7 cellular contexts compared by ENCODE assay signal in genomic region chr4:84503495-84504437, GRCh38. TPM values are rescaled to one million over a fixed set of nuclear protein-coding genes. Genes with fewer than 3 reads are reported as not detected.
DNase-seq lines count a peak whose midpoint lies in the region; ATAC-seq, FAIRE-seq and TF ChIP-seq lines count a peak whose summit lies in the region.

No MANE protein-coding gene starts in this region.

- H3K9me3 ChIP-seq in K562 (replicated peaks; ENCODE audit: control insufficient read depth, insufficient read depth, low read depth, low read length) = no peaks in the 10 kb centered on the region

- peak overlapping the region; percentile 57 for H3K27ac Mint-ChIP-seq in type B pancreatic cell

- TF ChIP-seq RAD21 in K562 (CRISPR knock-in tag; conservative IDR thresholded peaks at IDR 0.05 in 1 of 2, IDR thresholded peaks at IDR 0.05 in 1 of 2) = peak; percentile 64 to 78

- H3K4me1 ChIP-seq in K562 (replicated peaks in 1 of 2; ENCODE audit: control insufficient read depth in 2 of 2, insufficient read depth in 2 of 2, low read length in 2 of 2) = peaks cover 0 to 7% of the 10 kb centered on the region in 2 experiments; a peak in 2 of 5 replicates

- intact Hi-C loops in K562 (cut with micrococcal nuclease) = loop anchor here (1.0 to 10.0 kb wide), 5 partner anchors 349 to 999 kb away; no protein-coding TSS in a partner anchor

- peaks cover 12% of the 10 kb centered on the region for H3K4me1 Mint-ChIP-seq in type B pancreatic cell (ENCODE audit: unreplicated experiment)

- no peak for TF ChIP-seq POLR2A in K562 (conservative IDR thresholded peaks at IDR 0.05)

- no peak overlapping the region for H2AFZ ChIP-seq in K562 (ENCODE audit: low read depth, low read length)

- no peaks in the 10 kb centered on the region for H3K79me2 ChIP-seq in K562 (ENCODE audit: control insufficient read depth, insufficient read depth, low read length)

- H3K4me2 ChIP-seq in K562 (ENCODE audit: insufficient read depth, low read length) = no peak overlapping the region

- ATAC-seq in GM21360 (IDR thresholded peaks at IDR 0.05; ENCODE audit: unreplicated experiment) = peak; percentile 93
- ATAC-seq in HG03565 (IDR thresholded peaks at IDR 0.05; ENCODE audit: unreplicated experiment) = peak; percentile 87
- peak; percentile 99 for ATAC-seq in K562

- H3K36me3 Mint-ChIP-seq in type B pancreatic cell = peaks cover 9% of the 10 kb centered on the region

- peaks cover 30 to 32% of the 10 kb centered on the region in 2 experiments for H3K27me3 ChIP-seq in K562 (ENCODE audit: control insufficient read depth in 2 of 2, insufficient read depth in 2 of 2, low read length in 2 of 2)

- no TSS peak for BruUV-seq in K562 (replicated peaks; lab: Mats Ljungman, UMichigan)

- DNase-seq in ELF-1 (ENCODE audit: low read depth, low spot score) (peak; percentile 73), NCI-H748 treated with DMSO at 0.1 percent for 48 hours (lab: John Stamatoyannopoulos, UW) (peak; percentile 57), K562 (ENCODE audit: extremely low read depth in 1 of 4, low spot score in 3 of 4) (peak; percentile 52 to 68 (median 62)), type B pancreatic cell (ENCODE audit: extremely low spot score, unreplicated experiment) (no peak)

- H3K27ac ChIP-seq in K562 (ENCODE audit: extremely low read depth, low read depth, low read length) = no peak overlapping the region

- H3K9me3 Mint-ChIP-seq in type B pancreatic cell = no peaks in the 10 kb centered on the region

- no peaks in the 10 kb centered on the region for H3K9me1 ChIP-seq in K562 (ENCODE audit: control insufficient read depth, insufficient read depth, low read length)

- in situ Hi-C loops in K562 (cut with MboI) = loop anchor here (10.0 to 25.0 kb wide), 2 partner anchors 859 to 991 kb away; no protein-coding TSS in a partner anchor

- no peaks in the 10 kb centered on the region for H4K20me1 ChIP-seq in K562 (replicated peaks; ENCODE audit: control insufficient read depth, insufficient read depth, low read length)

- FAIRE-seq in K562 (lab: Jason Lieb, UNC) = peak; percentile 93
- FAIRE-seq in islet of Langerhans (lab: Jason Lieb, UNC) = peak; percentile 95

- H3K9ac ChIP-seq in K562 (ENCODE audit: insufficient read depth in 1 of 2, low read depth in 2 of 2, low read length in 2 of 2) = no peak overlapping the region

- POLR2A ChIA-PET in K562 (lab: Yijun Ruan, JAX) = no interaction called here

- no peak for TF ChIP-seq EP300 in K562 (IDR thresholded peaks at IDR 0.05; ENCODE audit: low read length)

- 4% methylated on average over 19 of the region's 19 CpGs for WGBS in K562 (ENCODE audit: insufficient coverage, low coverage, missing lambda C conversion rate)

- peak overlapping the region; percentile 86 for H3K4me3 Mint-ChIP-seq in type B pancreatic cell

- peaks cover 82% of the 10 kb centered on the region for H3K27me3 Mint-ChIP-seq in type B pancreatic cell

- TF ChIP-seq CTCF in K562 (IDR thresholded peaks at IDR 0.05 in 2 of 3, conservative IDR thresholded peaks at IDR 0.05 in 1 of 3; ENCODE audit: insufficient read depth in 2 of 3, low read depth in 1 of 3, low read length in 3 of 3) = peak; percentile 65 to 76 (median 72)
- peak; percentile 88 for TF ChIP-seq CTCF in type B pancreatic cell (conservative IDR thresholded peaks at IDR 0.05)

- no peak overlapping the region for H3K4me3 ChIP-seq in K562

- CTCF ChIA-PET in K562 (lab: Yijun Ruan, JAX; ENCODE audit: low intra/inter-chr PET ratio) = interaction anchor here (0.6 to 1.7 kb wide), 4 partner anchors 598 to 950 kb away, joined by 3 to 7 read pairs (median 6); no protein-coding TSS in a partner anchor

- no peaks in the 10 kb centered on the region for H3K36me3 ChIP-seq in K562 (ENCODE audit: control insufficient read depth, insufficient read depth, low read length)

TF ChIP-seq in K562, 482 proteins besides CTCF, POLR2A, EP300 and RAD21 (continues in another document):
- TF ChIP-seq ZFP36 (IDR thresholded peaks at IDR 0.05; ENCODE audit: low read depth, low read length, partially characterized antibody) = peak; percentile 5
- TF ChIP-seq ZC3H8 (IDR thresholded peaks at IDR 0.05) = no peak
- TF ChIP-seq CC2D1A (IDR thresholded peaks at IDR 0.05) = 0 out of 2 replicates have a peak, but pooled peaks have one; percentile 30

RNA-seq across cellular contexts. Expression of gene NKX6-1, which starts 4.7 kb away (rescaled TPM):
- not detected in 2 replicates for total RNA-seq in K562 (2011; cell fraction: chromatin; rRNA removed; ENCODE audit: low replicate concordance)
- not detected in 2 replicates for total RNA-seq in K562 (2011; cell fraction: nucleolus; rRNA removed)
- not detected in 2 replicates for total RNA-seq in K562 (2011; cell fraction: nucleoplasm; rRNA removed)
- not detected in 2 replicates for total RNA-seq in K562 (2014; rRNA removed)
- not detected in 2 replicates for total RNA-seq in K562 (2014; rRNA removed; fragmentation: Illumina TruSeq; extraction: Trizol)
- total RNA-seq in K562 (2015; rRNA removed; fragmentation: Illumina TruSeq; extraction: Trizol) = not detected in 2 replicates
- not detected in 2 replicates for total RNA-seq in K562 (2021)
- not detected in 2 replicates for polyA plus RNA-seq in K562 (2011; rRNA removed)
- polyA plus RNA-seq in K562 (2011; cell fraction: cytosol; rRNA removed) = not detected in 2 replicates
- not detected in 2 replicates for polyA plus RNA-seq in K562 (2011; cell fraction: nucleus; rRNA removed)
- not detected in 2 replicates for polyA plus RNA-seq in K562 (2012)
- not detected in 2 replicates for polyA plus RNA-seq in K562 (2014; fragmentation: Illumina TruSeq; extraction: Trizol)
- not detected for polyA plus RNA-seq in K562 (2014; fragmentation: Nextera tagmentation; extraction: Ambion mirVana)
- not detected in 2 replicates for polyA plus RNA-seq in K562 (2014; rRNA removed)
- polyA minus RNA-seq in K562 (2011; rRNA and poly(A)+ RNA removed) = not detected in 2 replicates
- not detected in 2 replicates for polyA minus RNA-seq in K562 (2011; cell fraction: cytosol; rRNA and poly(A)+ RNA removed)
- polyA minus RNA-seq in K562 (2011; cell fraction: nucleus; rRNA and poly(A)+ RNA removed) = not detected in 2 replicates
- 14.4 and 14.9 TPM in 2 replicates for total RNA-seq in type B pancreatic cell (ENCODE audit: low replicate concordance)

Comparison
In these comparisons a context has a peak if more than half of its experiments do, and no peak if none do; other contexts are left out.
1. RNA of gene NKX6-1, which starts 4.7 kb away (total RNA-seq): 14.4 to 14.9 TPM in type B pancreatic cell; not detected in K562; every median in the first group is over 10 times any median in the second.
2. Peak in every context shown above with its lines, with median percentiles within 50 percentile points of each other: ATAC-seq.